ENCODE assay signal across 8 cellular contexts in genomic region chr6:70884074-70884983, GRCh38.
DNase-seq lines count a peak whose midpoint lies in the region; ATAC-seq and TF ChIP-seq lines count a peak whose summit lies in the region.

No MANE protein-coding gene starts in this region.

- 46% methylated on average over 17 of the region's 17 CpGs for WGBS in prostate gland

- no peaks in the 10 kb centered on the region for H3K9me3 ChIP-seq in prostate gland

- no peak overlapping the region for H3K27ac ChIP-seq in prostate gland

- CTCF ChIA-PET in activated naive CD4-positive, alpha-beta T cell treated with anti-CD3 and anti-CD28 coated beads, Interleukin-2, amount 10 ng/mL, durations not matched to agents 7 days and 5 days (lab: Charles Lee) = interaction anchor here (0.6 to 2.8 kb wide), 35 partner anchors 7 to 575 kb away, joined by 3 to 44 read pairs (median 3); partner anchors contain the start of gene B3GAT2

- H3K9me3 Mint-ChIP-seq in activated naive CD4-positive, alpha-beta T cell treated with anti-CD3 and anti-CD28 coated beads, Interleukin-2, amount 10 ng/mL, durations not matched to agents 7 days and 5 days = no peaks in the 10 kb centered on the region

- DNase-seq in DMS53 (lab: John Stamatoyannopoulos, UW) (peak; percentile 86), Kasumi-1 (lab: John Stamatoyannopoulos, UW) (peak; percentile 61 to 70), SHP77 treated with DMSO at 0.1 percent for 48 hours (lab: John Stamatoyannopoulos, UW) (peak; percentile 60), head of caudate nucleus (peak in 41 of 42 donors; percentile 12 to 88 (median 66)), prostate gland (ENCODE audit: low spot score) (peak; percentile 54)
- peak; percentile 63 for DNase-seq in activated naive CD4-positive, alpha-beta T cell treated with anti-CD3 and anti-CD28 coated beads, Interleukin-2, amount 10 ng/mL, durations not matched to agents 7 days and 5 days

- no peak for TF ChIP-seq POLR2A in prostate gland (IDR thresholded peaks at IDR 0.05)

- H3K4me1 ChIP-seq in prostate gland (replicated peaks) = no peaks in the 10 kb centered on the region

- no peak overlapping the region for H3K4me3 Mint-ChIP-seq in activated naive CD4-positive, alpha-beta T cell treated with anti-CD3 and anti-CD28 coated beads, Interleukin-2, amount 10 ng/mL, durations not matched to agents 7 days and 5 days

- H3K27me3 Mint-ChIP-seq in activated naive CD4-positive, alpha-beta T cell treated with anti-CD3 and anti-CD28 coated beads, Interleukin-2, amount 10 ng/mL, durations not matched to agents 7 days and 5 days = peaks cover 11% of the 10 kb centered on the region

- no peaks in the 10 kb centered on the region for H3K36me3 Mint-ChIP-seq in activated naive CD4-positive, alpha-beta T cell treated with anti-CD3 and anti-CD28 coated beads, Interleukin-2, amount 10 ng/mL, durations not matched to agents 7 days and 5 days

- peak; percentile 81 for ATAC-seq in GM21526 (IDR thresholded peaks at IDR 0.05; ENCODE audit: low FRiP score, unreplicated experiment)
- ATAC-seq in GM18519 (IDR thresholded peaks at IDR 0.05; ENCODE audit: low FRiP score, unreplicated experiment) = no peak

- H3K27me3 ChIP-seq in prostate gland (replicated peaks; ENCODE audit: insufficient read depth) = no peaks in the 10 kb centered on the region

- peak; percentile 79 to 96 (median 88) for TF ChIP-seq CTCF in prostate gland (IDR thresholded peaks at IDR 0.05)

- intact Hi-C loops in head of caudate nucleus (cut with DNase I) = loop anchor here (5.0 kb wide), 1 partner anchor 177 kb away; no protein-coding TSS in a partner anchor
- intact Hi-C loops in prostate gland (cut with DNase I) = loop anchor here (2.0 kb wide), 1 partner anchor 178 kb away; no protein-coding TSS in a partner anchor

- no peak overlapping the region for H3K27ac Mint-ChIP-seq in activated naive CD4-positive, alpha-beta T cell treated with anti-CD3 and anti-CD28 coated beads, Interleukin-2, amount 10 ng/mL, durations not matched to agents 7 days and 5 days

- H3K4me3 ChIP-seq in prostate gland = no peak overlapping the region

- no peaks in the 10 kb centered on the region for H3K4me1 Mint-ChIP-seq in activated naive CD4-positive, alpha-beta T cell treated with anti-CD3 and anti-CD28 coated beads, Interleukin-2, amount 10 ng/mL, durations not matched to agents 7 days and 5 days

- no peaks in the 10 kb centered on the region for H3K36me3 ChIP-seq in prostate gland
